In the genomic region with DNA sequence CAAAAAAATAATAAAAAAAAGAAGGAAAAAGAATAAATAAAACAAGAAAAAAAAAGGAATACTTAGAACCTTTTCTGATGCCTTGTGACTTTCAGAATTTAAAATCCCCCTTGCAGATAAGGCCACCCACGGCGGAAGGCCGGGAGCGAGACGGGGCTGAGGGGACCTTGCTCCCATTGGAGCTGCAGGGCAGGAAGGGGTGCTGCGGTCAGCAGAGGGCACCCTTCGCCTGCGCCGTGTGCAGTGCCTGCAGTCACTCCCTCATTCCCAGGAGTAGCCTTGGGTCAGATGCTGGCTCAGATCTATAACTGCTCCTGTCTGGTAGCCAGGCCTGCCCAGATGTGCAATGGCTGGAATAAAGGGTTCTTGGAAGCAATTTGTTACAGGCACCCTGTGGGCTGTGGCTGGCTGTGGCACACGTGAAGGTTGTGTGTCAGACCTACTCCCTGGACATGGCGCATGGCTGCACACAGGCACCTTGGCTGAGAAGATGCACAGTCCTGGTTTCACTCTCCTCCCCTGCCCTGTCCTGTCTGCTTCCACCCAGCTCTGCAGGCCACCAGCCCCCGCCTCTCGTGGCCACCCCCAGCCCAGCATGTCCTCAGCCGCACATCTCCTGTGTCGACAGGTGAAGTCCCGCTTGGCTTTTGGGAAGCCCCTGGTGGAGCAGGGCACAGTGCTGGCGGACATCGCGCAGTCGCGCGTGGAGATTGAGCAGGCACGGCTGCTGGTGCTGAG, we compare ENCODE assay signal across 8 cellular contexts.
DNase-seq lines count a peak whose midpoint lies in the region; ATAC-seq and TF ChIP-seq lines count a peak whose summit lies in the region.

No MANE protein-coding gene starts in this region.

- no CpG with 5 or more reads among the region's 23 CpGs for WGBS in iPS DF 6.9 (ENCODE audit: insufficient coverage, insufficient read length)

- ATAC-seq in GM18867 (IDR thresholded peaks at IDR 0.05; ENCODE audit: unreplicated experiment) (no peak), GM18873 (IDR thresholded peaks at IDR 0.05; ENCODE audit: low FRiP score, unreplicated experiment) (no peak)

- no peaks in the 10 kb centered on the region for H3K9me3 ChIP-seq in iPS DF 6.9 (ENCODE audit: control insufficient read depth, insufficient read depth, low read length)

- in situ Hi-C loops in astrocyte of the spinal cord (cut with HindIII; ENCODE audit: low sequenced_read_pairs) = no loop called here

- peak; percentile 84 for DNase-seq in ELF-1 (ENCODE audit: low read depth, low spot score)
- no peak for DNase-seq in LNCaP clone FGC (ENCODE audit: low read depth)
- DNase-seq in astrocyte of the spinal cord (ENCODE audit: low read depth, low spot score) = peak; percentile 32
- DNase-seq in iPS DF 6.9 (ENCODE audit: low read depth, low spot score) = peak; percentile 55
- peak; percentile 39 for DNase-seq in stromal cell of bone marrow (ENCODE audit: low read depth)
- no peak for DNase-seq in activated naive CD4-positive, alpha-beta T cell treated with Interleukin-2 at 50 U/mL for 16 hours

- no peaks in the 10 kb centered on the region for H3K4me1 ChIP-seq in iPS DF 6.9 (ENCODE audit: control insufficient read depth, insufficient read depth, low read length)

- H3K27me3 ChIP-seq in iPS DF 6.9 (ENCODE audit: control insufficient read depth, insufficient read depth, low read length) = no peaks in the 10 kb centered on the region

- H3K27ac ChIP-seq in iPS DF 6.9 (ENCODE audit: low read length) = no peak overlapping the region

- peak; percentile 92 for TF ChIP-seq CTCF in LNCaP clone FGC (IDR thresholded peaks at IDR 0.05; ENCODE audit: control insufficient read depth, extremely low read depth, insufficient read depth)
- TF ChIP-seq CTCF in astrocyte of the spinal cord (IDR thresholded peaks at IDR 0.05; ENCODE audit: low read depth, low read length) = peak; percentile 73

- H3K4me3 ChIP-seq in LNCaP clone FGC (ENCODE audit: low read depth, low read length) (no peak overlapping the region), astrocyte of the spinal cord (ENCODE audit: low read depth, low read length) (no peak overlapping the region), iPS DF 6.9 (ENCODE audit: low read length) (no peak overlapping the region)

- H3K36me3 ChIP-seq in iPS DF 6.9 (ENCODE audit: control insufficient read depth, insufficient read depth, low read length) = peaks cover 7% of the 10 kb centered on the region; the same call in 1 of the 2 replicates

Comparison
In these comparisons a context has a peak if more than half of its experiments do, and no peak if none do; other contexts are left out.
1. DNase-seq: peak in ELF-1 (single experiment), astrocyte of the spinal cord (single experiment), iPS DF 6.9 (single experiment) and stromal cell of bone marrow (single experiment); none in LNCaP clone FGC (single experiment) and activated naive CD4-positive, alpha-beta T cell treated with Interleukin-2 at 50 U/mL for 16 hours (single experiment).